Comparison of ENCODE assay signal across 23 cellular contexts in the genomic region with DNA sequence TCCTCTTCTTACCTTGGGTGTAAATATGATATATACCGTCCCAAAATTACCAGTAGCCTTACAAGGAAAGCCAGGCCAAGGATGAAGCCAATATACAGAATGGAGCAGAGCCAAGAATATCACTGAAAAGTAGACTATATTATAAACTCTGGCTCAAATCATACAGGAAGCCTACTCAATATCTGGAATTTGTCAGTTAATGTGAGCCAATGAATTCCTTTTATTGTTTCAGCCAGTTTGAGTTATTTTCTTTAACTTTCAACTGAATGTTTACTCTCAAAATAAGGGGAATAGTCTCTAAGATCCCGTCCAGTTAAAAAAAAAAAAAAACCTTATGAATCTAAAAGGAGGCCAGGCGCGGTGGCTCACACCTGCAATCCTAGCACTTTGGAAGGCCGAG. TPM values are rescaled to one million over a fixed set of nuclear protein-coding genes. Genes with fewer than 3 reads are reported as not detected.
A peak's percentile ranks its signal among the peaks of the same experiment; 100 is the strongest.
DNase-seq lines count a peak whose midpoint lies in the region; ATAC-seq, FAIRE-seq and TF ChIP-seq lines count a peak whose summit lies in the region.
"Had no signal": no experiment of that assay in that cellular context is flagged by ENCODE, and none has a peak within 500 bp of the region (broad histone marks: within the 10 kb centered on the region; RNA-seq: fewer than 3 reads in every experiment).

No MANE protein-coding gene starts in this region.

- H3K4me2 ChIP-seq in DOHH2 (ENCODE audit: low read length) = peak overlapping the region; percentile 53
- H3K4me2 ChIP-seq in HepG2 (ENCODE audit: low read depth, low read length) = no peak overlapping the region

- 66% methylated on average over 5 of the region's 5 CpGs for WGBS in HepG2 (ENCODE audit: low lambda C conversion rate)

- in situ Hi-C loops in HepG2 (cut with HindIII; ENCODE audit: extremely low pct_ligation_motif_present, low pct_unique_long_range_greater_than_20kb) = no loop called here

- no peaks in the 10 kb centered on the region for H3K9me3 ChIP-seq in DOHH2 (ENCODE audit: control insufficient read depth, insufficient read depth, low read length)
- no peaks in the 10 kb centered on the region for H3K9me3 ChIP-seq in thoracic aorta
- H3K9me3 ChIP-seq in HepG2 (ENCODE audit: low read length) = no peaks in the 10 kb centered on the region

- no peaks in the 10 kb centered on the region for H4K20me1 ChIP-seq in DOHH2 (ENCODE audit: control insufficient read depth, insufficient read depth, low read depth, low read length)
- H4K20me1 ChIP-seq in HepG2 (ENCODE audit: insufficient read depth, low read length) = no peaks in the 10 kb centered on the region

- no peak for ATAC-seq in activated B cell treated with CpG ODN at 0.5 μM for 24 hours (ENCODE audit: low read depth)
- ATAC-seq in thoracic aorta (ENCODE audit: insufficient number of reproducible peaks, low FRiP score, low read depth) = no peak
- no peak for ATAC-seq in HepG2
- ATAC-seq in HG03139 (IDR thresholded peaks at IDR 0.05; ENCODE audit: unreplicated experiment) = no peak
- ATAC-seq: PC-3, SK-N-SH treated with all-trans-retinoic acid at 6 μM for 48 hours had no signal

- BruUV-seq in HepG2 (replicated peaks; lab: Mats Ljungman, UMichigan) = no TSS peak

- no peak for FAIRE-seq in HepG2 (lab: Jason Lieb, UNC)
- FAIRE-seq: GM12892, H54 had no signal

- DNase-seq in activated B cell treated with CpG ODN at 0.5 μM for 24 hours = no peak
- peak; percentile 14 for DNase-seq in fibroblast of pulmonary artery (ENCODE audit: low read depth)
- no peak for DNase-seq in thoracic aorta (ENCODE audit: low spot score)
- no peak for DNase-seq in HepG2 (ENCODE audit: low spot score)
- DNase-seq in coronary artery (ENCODE audit: low spot score) = no peak
- DNase-seq: 8988T; ACHN; Calu3; DMS79 treated with DMSO at 0.1 percent for 48 hours; NCI-H1105 treated with DMSO at 0.1 percent for 48 hours; NCI-H146; NCI-H1930; NCI-H446; NCI-H524 treated with DMSO at 0.1 percent for 48 hours; NCI-H82; NK-92 treated with Interleukin-12 subunit alpha and Interleukin-12 subunit beta, amount 100 ng/mL, for 24 hours; PC-3 had no signal

- H3K9me2 ChIP-seq in DOHH2 (replicated peaks; ENCODE audit: control insufficient read depth, low read length) = no peaks in the 10 kb centered on the region

- peaks cover 5% of the 10 kb centered on the region; the same call in 1 of the 2 replicates for H3K36me3 ChIP-seq in DOHH2 (ENCODE audit: control insufficient read depth, low read length)
- H3K36me3 ChIP-seq in thoracic aorta = no peaks in the 10 kb centered on the region
- H3K36me3 ChIP-seq in HepG2 (replicated peaks in 1 of 2; ENCODE audit: control insufficient read depth in 1 of 2, insufficient read depth in 2 of 2, low read length in 2 of 2) = no peaks in the 10 kb centered on the region

- H2AFZ ChIP-seq in HepG2 (ENCODE audit: low read length) = no peak overlapping the region

- POLR2A ChIA-PET in activated B cell treated with CpG ODN at 0.5 μM for 24 hours (lab: Charles Lee) (interaction anchor here (0.7 to 7.8 kb wide), 5 partner anchors 10 to 1156 kb away, joined by 3 to 116 read pairs (median 3); a partner anchor contains a TSS), HepG2 (lab: Yijun Ruan, JAX) (no interaction called here)

- no peak overlapping the region for H3K9ac ChIP-seq in HepG2 (ENCODE audit: insufficient read depth, low read depth, low read length)

- CTCF ChIA-PET in activated B cell treated with CpG ODN at 0.5 μM for 24 hours (lab: Charles Lee) = interaction anchor here (1.4 kb wide), 1 partner anchor 195 kb away, joined by 3 read pairs; no protein-coding TSS in a partner anchor
- CTCF ChIA-PET in HepG2 (lab: Yijun Ruan, JAX; ENCODE audit: low intra/inter-chr PET ratio, low total read pairs) = no interaction called here

- TF ChIP-seq POLR2A in HepG2 (IDR thresholded peaks at IDR 0.05; ENCODE audit: insufficient read depth in 1 of 2, low read depth in 2 of 2, low read length in 2 of 2) = no peak

- TF ChIP-seq EP300 in HepG2 (IDR thresholded peaks at IDR 0.05; ENCODE audit: low read depth in 2 of 2, low read length in 2 of 2) = no peak
- no peak for TF ChIP-seq EP300 in HepG2 (CRISPR knock-in tag; IDR thresholded peaks at IDR 0.05; ENCODE audit: borderline replicate concordance)

- peak overlapping the region; percentile 58 for H3K27ac ChIP-seq in DOHH2 (ENCODE audit: low read depth, low read length)
- no peak overlapping the region for H3K27ac ChIP-seq in thoracic aorta
- H3K27ac ChIP-seq in HepG2 (ENCODE audit: extremely low read length, insufficient read depth, low read length) = no peak overlapping the region
- no peak overlapping the region for H3K27ac ChIP-seq in coronary artery

- peaks cover 25% of the 10 kb centered on the region for H3F3A ChIP-seq in DOHH2 (ENCODE audit: control insufficient read depth, insufficient read depth)

- H3K27me3 Mint-ChIP-seq in activated B cell treated with CpG ODN at 0.5 μM for 24 hours = no peaks in the 10 kb centered on the region

- peaks cover 72% of the 10 kb centered on the region for H3K4me1 Mint-ChIP-seq in activated B cell treated with CpG ODN at 0.5 μM for 24 hours

- H3K4me3 Mint-ChIP-seq in activated B cell treated with CpG ODN at 0.5 μM for 24 hours = no peak overlapping the region

- intact Hi-C loops in activated B cell treated with CpG ODN at 0.5 μM for 24 hours (cut with micrococcal nuclease) = loop anchor here (5.0 kb wide), 1 partner anchor 287 kb away; no protein-coding TSS in a partner anchor
- intact Hi-C loops in HepG2 (cut with micrococcal nuclease; ENCODE audit: unreplicated experiment) = no loop called here

- peak overlapping the region; percentile 35 for H3K4me3 ChIP-seq in DOHH2 (ENCODE audit: low read length)
- H3K4me3 ChIP-seq in fibroblast of pulmonary artery (replicated peaks; ENCODE audit: low read depth, low read length) = no peak overlapping the region
- H3K4me3 ChIP-seq in thoracic aorta = peak overlapping the region; percentile 43
- no peak overlapping the region for H3K4me3 ChIP-seq in HepG2 (replicated peaks in 1 of 3; ENCODE audit: insufficient read depth in 1 of 3, low read depth in 2 of 3, low read length in 3 of 3)
- H3K4me3 ChIP-seq in coronary artery = no peak overlapping the region
- H3K4me3 ChIP-seq: K562 had no signal

- H3K4me1 ChIP-seq in DOHH2 (ENCODE audit: control insufficient read depth, low read length) = peaks cover 66% of the 10 kb centered on the region
- peaks cover 0 to 5% of the 10 kb centered on the region in 2 donors for H3K4me1 ChIP-seq in thoracic aorta (ENCODE audit: control insufficient read depth in 1 of 2, low read depth in 2 of 2)
- H3K4me1 ChIP-seq in HepG2 (ENCODE audit: insufficient read depth, low read length) = no peaks in the 10 kb centered on the region

- TF ChIP-seq CTCF in DOHH2 (IDR thresholded peaks at IDR 0.05; ENCODE audit: low read depth, low read length, poor library complexity, severe bottlenecking) (no peak), activated B cell treated with CpG ODN at 0.5 μM for 24 hours (IDR thresholded peaks at IDR 0.05) (no peak), fibroblast of pulmonary artery (IDR thresholded peaks at IDR 0.05; ENCODE audit: low read length, missing control alignments) (no peak), thoracic aorta (IDR thresholded peaks at IDR 0.05) (no peak), HepG2 (CRISPR knock-in tag; IDR thresholded peaks at IDR 0.05) (no peak), coronary artery (IDR thresholded peaks at IDR 0.05) (no peak)

- peaks cover 2% of the 10 kb centered on the region for H3K36me3 Mint-ChIP-seq in activated B cell treated with CpG ODN at 0.5 μM for 24 hours (ENCODE audit: low read depth)

- H3K79me2 ChIP-seq in DOHH2 (ENCODE audit: control insufficient read depth, low read length) = no peaks in the 10 kb centered on the region
- H3K79me2 ChIP-seq in HepG2 (ENCODE audit: insufficient read depth, low read length) = no peaks in the 10 kb centered on the region

- no peaks in the 10 kb centered on the region for H3K9me3 Mint-ChIP-seq in activated B cell treated with CpG ODN at 0.5 μM for 24 hours

- H3K27ac Mint-ChIP-seq in activated B cell treated with CpG ODN at 0.5 μM for 24 hours = peak overlapping the region; percentile 87

- H3K27me3 ChIP-seq in DOHH2 (ENCODE audit: control insufficient read depth, low read length) = no peaks in the 10 kb centered on the region
- H3K27me3 ChIP-seq in thoracic aorta (replicated peaks; ENCODE audit: insufficient read depth) = no peaks in the 10 kb centered on the region
- H3K27me3 ChIP-seq in HepG2 (ENCODE audit: control insufficient read depth in 1 of 2, insufficient read depth in 2 of 2, low read length in 2 of 2) = no peaks in the 10 kb centered on the region

- TF ChIP-seq RAD21 in HepG2 (CRISPR knock-in tag; IDR thresholded peaks at IDR 0.05) = no peak

RNA-seq across cellular contexts. Expression of a gene that starts 9.8 kb away (rescaled TPM):
- 56.9 and 64.1 TPM in 2 replicates for total RNA-seq in activated B cell treated with CpG ODN at 0.5 μM for 24 hours
- total RNA-seq in thoracic aorta = 10 to 100 TPM; 28.6 to 43.9 TPM
- 18.7 and 23.2 TPM in 2 replicates for total RNA-seq in HepG2 (2016; rRNA removed; fragmentation: Illumina TruSeq; extraction: Trizol)
- total RNA-seq in HepG2 (2016; cell fraction: cytosol; rRNA removed; fragmentation: Illumina TruSeq; extraction: Trizol; ENCODE audit: low read depth) = 14.8 and 15.4 TPM in 2 replicates
- 17.0 and 21.9 TPM in 2 replicates for total RNA-seq in HepG2 (2016; cell fraction: insoluble cytoplasmic fraction; rRNA removed; fragmentation: Illumina TruSeq; extraction: Trizol)
- 17.6 and 20.1 TPM in 2 replicates for total RNA-seq in HepG2 (2016; cell fraction: membrane; rRNA removed; fragmentation: Illumina TruSeq; extraction: Trizol)
- total RNA-seq in HepG2 (2016; cell fraction: nucleus; rRNA removed; fragmentation: Illumina TruSeq; extraction: Trizol) = 17.0 and 21.5 TPM in 2 replicates
- 12.8 and 14.7 TPM in 2 replicates for polyA plus RNA-seq in HepG2 (2011; rRNA removed)
- 7.6 and 11.3 TPM in 2 replicates for polyA plus RNA-seq in HepG2 (2011; cell fraction: cytosol; rRNA removed)
- polyA plus RNA-seq in HepG2 (2011; cell fraction: nucleus; rRNA removed) = 7.1 and 8.6 TPM in 2 replicates
- polyA plus RNA-seq in HepG2 (2012) = 10.4 and 12.0 TPM in 2 replicates
- 2.2 and 2.6 TPM in 2 replicates for polyA plus RNA-seq in HepG2 (2016; cell fraction: cytosol; fragmentation: Illumina TruSeq; extraction: Trizol; ENCODE audit: low read depth)
- 14.4 and 15.3 TPM in 2 replicates for polyA plus RNA-seq in HepG2 (2016; cell fraction: insoluble cytoplasmic fraction; fragmentation: Illumina TruSeq; extraction: Trizol; ENCODE audit: low read depth)
- polyA plus RNA-seq in HepG2 (2016; cell fraction: membrane; fragmentation: Illumina TruSeq; extraction: Trizol; ENCODE audit: low read depth) = 5.3 and 6.5 TPM in 2 replicates
- 12.9 and 13.9 TPM in 2 replicates for polyA plus RNA-seq in HepG2 (2016; cell fraction: nucleus; fragmentation: Illumina TruSeq; extraction: Trizol; ENCODE audit: insufficient read depth, low read depth)
- polyA minus RNA-seq in HepG2 (2011; rRNA and poly(A)+ RNA removed; ENCODE audit: low replicate concordance) = 36.9 and 38.4 TPM in 2 replicates
- 20.2 and 23.4 TPM in 2 replicates for polyA minus RNA-seq in HepG2 (2011; cell fraction: cytosol; rRNA and poly(A)+ RNA removed)
- polyA minus RNA-seq in HepG2 (2011; cell fraction: nucleus; rRNA and poly(A)+ RNA removed) = 42.4 and 47.2 TPM in 2 replicates

RNA-seq across cellular contexts. Expression of a gene that starts 58.7 kb away (rescaled TPM):
- total RNA-seq in activated B cell treated with CpG ODN at 0.5 μM for 24 hours (0.91 and 2.0 TPM in 2 replicates), thoracic aorta (1 to 10 TPM; 1.4 to 2.5 TPM), HepG2 (2016; rRNA removed; fragmentation: Illumina TruSeq; extraction: Trizol) (0.93 and 1.1 TPM in 2 replicates)
- 0.30 and 0.44 TPM in 2 replicates for total RNA-seq in HepG2 (2016; cell fraction: cytosol; rRNA removed; fragmentation: Illumina TruSeq; extraction: Trizol; ENCODE audit: low read depth)
- 0.71 and 0.73 TPM in 2 replicates for total RNA-seq in HepG2 (2016; cell fraction: insoluble cytoplasmic fraction; rRNA removed; fragmentation: Illumina TruSeq; extraction: Trizol)
- total RNA-seq in HepG2 (2016; cell fraction: membrane; rRNA removed; fragmentation: Illumina TruSeq; extraction: Trizol) = 0.56 and 1.1 TPM in 2 replicates
- total RNA-seq in HepG2 (2016; cell fraction: nucleus; rRNA removed; fragmentation: Illumina TruSeq; extraction: Trizol) = 0.31 and 0.97 TPM in 2 replicates
- polyA plus RNA-seq in HepG2 (2011; rRNA removed) = 0.29 and 0.62 TPM in 2 replicates
- polyA plus RNA-seq in HepG2 (2011; cell fraction: cytosol; rRNA removed) = 0.21 and 0.33 TPM in 2 replicates
- polyA plus RNA-seq in HepG2 (2011; cell fraction: nucleus; rRNA removed) = 0.23 and 0.28 TPM in 2 replicates
- polyA plus RNA-seq in HepG2 (2012) = 0.71 and 1.0 TPM in 2 replicates
- 0.20 and 0.35 TPM in 2 replicates for polyA plus RNA-seq in HepG2 (2016; cell fraction: cytosol; fragmentation: Illumina TruSeq; extraction: Trizol; ENCODE audit: low read depth)
- 0.68 and 0.74 TPM in 2 replicates for polyA plus RNA-seq in HepG2 (2016; cell fraction: insoluble cytoplasmic fraction; fragmentation: Illumina TruSeq; extraction: Trizol; ENCODE audit: low read depth)
- 0.41 and 0.48 TPM in 2 replicates for polyA plus RNA-seq in HepG2 (2016; cell fraction: membrane; fragmentation: Illumina TruSeq; extraction: Trizol; ENCODE audit: low read depth)
- 0.51 and 0.63 TPM in 2 replicates for polyA plus RNA-seq in HepG2 (2016; cell fraction: nucleus; fragmentation: Illumina TruSeq; extraction: Trizol; ENCODE audit: insufficient read depth, low read depth)
- polyA minus RNA-seq in HepG2 (2011; rRNA and poly(A)+ RNA removed; ENCODE audit: low replicate concordance) = 0.10 and 0.19 TPM in 2 replicates
- polyA minus RNA-seq in HepG2 (2011; cell fraction: cytosol; rRNA and poly(A)+ RNA removed) = 0.69 TPM in 1 of 2 replicates, not detected in the other
- polyA minus RNA-seq in HepG2 (2011; cell fraction: nucleus; rRNA and poly(A)+ RNA removed) = 0.64 and 1.1 TPM in 2 replicates

Comparison
In these comparisons a context has a peak if more than half of its experiments do, and no peak if none do; other contexts are left out.
1. H3K4me3 ChIP-seq: peak in DOHH2 (single experiment) and thoracic aorta (single experiment); none in fibroblast of pulmonary artery (single experiment), HepG2 (0 of 3) and coronary artery (single experiment).